8 cellular contexts compared by ENCODE assay signal in the genomic region with DNA sequence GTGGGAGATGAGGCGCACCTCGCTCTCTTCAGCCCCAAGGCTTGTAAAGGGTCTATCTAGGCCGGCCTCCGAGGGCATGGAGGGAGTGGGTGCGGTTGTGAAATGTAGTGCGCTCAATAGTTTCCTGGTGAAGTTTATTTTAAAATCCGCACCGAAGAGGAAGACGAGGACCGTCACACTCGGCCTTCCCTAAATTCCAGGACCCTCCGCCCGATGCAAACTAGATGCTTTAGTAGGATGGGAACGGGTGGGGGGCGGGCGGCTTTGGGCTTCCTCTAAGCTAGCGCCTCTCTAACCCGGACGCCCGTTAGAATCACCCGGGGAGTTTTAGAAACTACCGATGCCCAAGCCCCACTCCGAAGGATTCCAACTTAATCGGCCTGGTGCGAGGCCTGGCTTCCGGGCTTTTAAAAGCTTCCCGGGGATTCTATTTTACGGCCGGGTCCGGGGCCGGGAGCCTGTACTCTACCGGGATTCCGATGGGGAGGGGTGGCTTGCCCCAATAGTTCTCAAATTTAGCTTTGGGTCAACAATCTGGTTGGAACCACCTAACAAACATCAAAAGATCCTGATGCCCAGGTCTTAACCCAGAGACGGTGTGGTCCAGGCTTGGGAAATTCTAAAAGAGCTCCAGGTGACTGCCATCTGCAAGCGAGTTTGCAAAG. TPM values are rescaled to one million over a fixed set of nuclear protein-coding genes. Genes with fewer than 3 reads are reported as not detected.
DNase-seq lines count a peak whose midpoint lies in the region; ATAC-seq and TF ChIP-seq lines count a peak whose summit lies in the region.

No MANE protein-coding gene starts in this region.

- no peak overlapping the region for H3K9ac ChIP-seq in neural progenitor cell

- no peak overlapping the region for H3K27ac Mint-ChIP-seq in neural progenitor cell

- H3K79me2 ChIP-seq in neural progenitor cell (ENCODE audit: low read depth), result peaks cover 20% of the 10 kb centered on the region

- peaks cover 34% of the 10 kb centered on the region for H3F3A ChIP-seq in neural progenitor cell (ENCODE audit: low read depth)

- peaks cover 5% of the 10 kb centered on the region for H4K20me1 ChIP-seq in neural progenitor cell (ENCODE audit: low read depth)

- H3K4me3 ChIP-seq in coronary artery, result peak overlapping the region; percentile 78
- peak overlapping the region; percentile 93 for H3K4me3 ChIP-seq in neural progenitor cell

- TF ChIP-seq CTCF in coronary artery (IDR thresholded peaks at IDR 0.05), result no peak
- TF ChIP-seq CTCF in neural progenitor cell (IDR thresholded peaks at IDR 0.05), result no peak

- H3K4me2 ChIP-seq in neural progenitor cell, result peak overlapping the region; percentile 59

- peak overlapping the region; percentile 74 for H2AFZ ChIP-seq in neural progenitor cell (replicated peaks)

- ATAC-seq in activated CD4-positive, CD25-positive, alpha-beta regulatory T cell treated with anti-CD3 and anti-CD28 coated beads, Interleukin-2, amount 50 U/mL, for 24 hours, result peak; percentile 3 to 6

- H3K4me3 Mint-ChIP-seq in neural progenitor cell, result peak overlapping the region; percentile 81

- no peak for DNase-seq in activated CD4-positive, CD25-positive, alpha-beta regulatory T cell (lab: John Stamatoyannopoulos, UW)
- peak; percentile 51 for DNase-seq in HuH-7 (ENCODE audit: low spot score)
- no peak for DNase-seq in coronary artery (ENCODE audit: low spot score)
- DNase-seq in neural progenitor cell (ENCODE audit: low spot score), result peak; percentile 78
- DNase-seq in D341Med (ENCODE audit: low spot score), result no peak
- no peak for DNase-seq in HPDE6-E6E7 (ENCODE audit: extremely low spot score)
- DNase-seq in NCI-H1417 (lab: John Stamatoyannopoulos, UW), result no peak

- no peaks in the 10 kb centered on the region for H3K36me3 Mint-ChIP-seq in neural progenitor cell

- peaks cover 4% of the 10 kb centered on the region for H3K27me3 ChIP-seq in neural progenitor cell

- H3K27me3 Mint-ChIP-seq in neural progenitor cell (ENCODE audit: insufficient read depth, low read depth), result peaks cover 12% of the 10 kb centered on the region

- H3K36me3 ChIP-seq in neural progenitor cell, result no peaks in the 10 kb centered on the region

- H3K9me3 ChIP-seq in neural progenitor cell (ENCODE audit: low read depth), result no peaks in the 10 kb centered on the region

- H3K4me1 ChIP-seq in neural progenitor cell, result peaks cover 8% of the 10 kb centered on the region

- peaks cover 28% of the 10 kb centered on the region for H3K4me1 Mint-ChIP-seq in neural progenitor cell

- peak overlapping the region; percentile 34 to 79 for H3K27ac ChIP-seq in coronary artery
- H3K27ac ChIP-seq in neural progenitor cell, result peak overlapping the region; percentile 19

- H3K9me3 Mint-ChIP-seq in neural progenitor cell, result no peaks in the 10 kb centered on the region

RNA-seq across cellular contexts. Expression of gene BCAS4, which starts 0.5 kb away (rescaled TPM):
- total RNA-seq in neural progenitor cell (ENCODE audit: low replicate concordance), result 15.3 and 24.1 TPM in 2 replicates

Comparison
In these comparisons a context has a peak if more than half of its experiments do, and no peak if none do; other contexts are left out.
1. DNase-seq: peak in HuH-7 (single experiment) and neural progenitor cell (single experiment); none in activated CD4-positive, CD25-positive, alpha-beta regulatory T cell (0 of 4), coronary artery (single experiment), D341Med (single experiment), HPDE6-E6E7 (single experiment) and NCI-H1417 (0 of 3).